ENCODE assay signal across 8 cellular contexts in genomic region chr13:65926750-65927171, GRCh38.
DNase-seq lines count a peak whose midpoint lies in the region; ATAC-seq and TF ChIP-seq lines count a peak whose summit lies in the region.

No MANE protein-coding gene starts in this region.

- no peaks in the 10 kb centered on the region; the same call in 1 of the 2 replicates for H3K36me3 Mint-ChIP-seq in HFFc6 (ENCODE audit: low read depth)
- H3K36me3 Mint-ChIP-seq in activated CD8-positive, alpha-beta T cell treated with anti-CD3 and anti-CD28 coated beads, Interleukin-2, amount 10 ng/mL, durations not matched to agents 7 days and 5 days (ENCODE audit: low read depth), result no peaks in the 10 kb centered on the region

- H3K4me3 ChIP-seq in SK-N-SH (ENCODE audit: low read depth in 2 of 2, low read length in 1 of 2), result no peak overlapping the region
- H3K4me3 ChIP-seq in iPS DF 6.9 (ENCODE audit: low read length), result no peak overlapping the region

- no peaks in the 10 kb centered on the region for H3K79me2 ChIP-seq in SK-N-SH (ENCODE audit: insufficient read depth)

- TF ChIP-seq RAD21 in SK-N-SH (IDR thresholded peaks at IDR 0.05; ENCODE audit: low read length), result peak; percentile 38

- H3K9ac ChIP-seq in SK-N-SH, result no peak overlapping the region

- POLR2A ChIA-PET in SK-N-SH (lab: Yijun Ruan, JAX), result no interaction called here
- POLR2A ChIA-PET in activated CD8-positive, alpha-beta T cell treated with anti-CD3 and anti-CD28 coated beads, Interleukin-2, amount 10 ng/mL, durations not matched to agents 7 days and 5 days (lab: Charles Lee), result no interaction called here

- no peaks in the 10 kb centered on the region for H3K9me3 Mint-ChIP-seq in HFFc6
- H3K9me3 Mint-ChIP-seq in activated CD8-positive, alpha-beta T cell treated with anti-CD3 and anti-CD28 coated beads, Interleukin-2, amount 10 ng/mL, durations not matched to agents 7 days and 5 days (ENCODE audit: insufficient read depth), result peaks cover 2% of the 10 kb centered on the region

- no peak overlapping the region for H3K4me3 Mint-ChIP-seq in HFFc6
- H3K4me3 Mint-ChIP-seq in activated CD8-positive, alpha-beta T cell treated with anti-CD3 and anti-CD28 coated beads, Interleukin-2, amount 10 ng/mL, durations not matched to agents 7 days and 5 days, result no peak overlapping the region

- no peak overlapping the region for H3K4me2 ChIP-seq in SK-N-SH

- H3F3A ChIP-seq in SK-N-SH (replicated peaks; ENCODE audit: insufficient read depth), result no peaks in the 10 kb centered on the region

- peaks cover 55% of the 10 kb centered on the region for H3K4me1 Mint-ChIP-seq in HFFc6 (ENCODE audit: low read depth)
- H3K4me1 Mint-ChIP-seq in activated CD8-positive, alpha-beta T cell treated with anti-CD3 and anti-CD28 coated beads, Interleukin-2, amount 10 ng/mL, durations not matched to agents 7 days and 5 days (ENCODE audit: low read depth), result no peaks in the 10 kb centered on the region

- H3K4me1 ChIP-seq in SK-N-SH (ENCODE audit: control insufficient read depth in 1 of 2, insufficient read depth in 2 of 2, low read depth in 1 of 2, low read length in 1 of 2) (no peaks in the 10 kb centered on the region), iPS DF 6.9 (ENCODE audit: control insufficient read depth, insufficient read depth, low read length) (peaks cover 3% of the 10 kb centered on the region; the same call in 1 of the 2 replicates)

- H3K9me3 ChIP-seq in SK-N-SH (no peaks in the 10 kb centered on the region), iPS DF 6.9 (ENCODE audit: control insufficient read depth, insufficient read depth, low read length) (no peaks in the 10 kb centered on the region)

- 87% methylated on average over 5 of the region's 7 CpGs for WGBS in SK-N-SH (ENCODE audit: low lambda C conversion rate)
- no CpG with 5 or more reads among the region's 7 CpGs for WGBS in iPS DF 6.9 (ENCODE audit: insufficient coverage, insufficient read length)

- DNase-seq in Ammon's horn (ENCODE audit: low spot score), result peak; percentile 6
- no peak for DNase-seq in HFFc6
- no peak for DNase-seq in SK-N-SH
- peak; percentile 41 for DNase-seq in iPS DF 6.9 (ENCODE audit: low read depth, low spot score)
- DNase-seq in EL, result no peak
- no peak for DNase-seq in Kasumi-1 (lab: John Stamatoyannopoulos, UW)
- DNase-seq in GM19240 (ENCODE audit: insufficient read length, low spot score), result no peak
- no peak for DNase-seq in activated CD8-positive, alpha-beta T cell treated with anti-CD3 and anti-CD28 coated beads, Interleukin-2, amount 10 ng/mL, durations not matched to agents 7 days and 5 days

- no peak for ATAC-seq in activated CD8-positive, alpha-beta T cell treated with anti-CD3 and anti-CD28 coated beads, Interleukin-2, amount 10 ng/mL, durations not matched to agents 7 days and 5 days

- TF ChIP-seq EP300 in SK-N-SH (IDR thresholded peaks at IDR 0.05; ENCODE audit: borderline replicate concordance in 1 of 2, low read depth in 1 of 2, low read length in 1 of 2), result no peak

- peak; percentile 36; the same call in 1 of the 2 replicates for TF ChIP-seq CTCF in HFFc6 (IDR thresholded peaks at IDR 0.05)
- peak; percentile 24; the same call in 1 of the 2 replicates for TF ChIP-seq CTCF in SK-N-SH (IDR thresholded peaks at IDR 0.05)

- H3K27me3 Mint-ChIP-seq in HFFc6 (ENCODE audit: insufficient read depth), result no peaks in the 10 kb centered on the region
- H3K27me3 Mint-ChIP-seq in activated CD8-positive, alpha-beta T cell treated with anti-CD3 and anti-CD28 coated beads, Interleukin-2, amount 10 ng/mL, durations not matched to agents 7 days and 5 days (ENCODE audit: low read depth), result no peaks in the 10 kb centered on the region

- H4K20me1 ChIP-seq in SK-N-SH (ENCODE audit: insufficient read depth), result no peaks in the 10 kb centered on the region

- no peaks in the 10 kb centered on the region for H3K9me2 ChIP-seq in SK-N-SH

- CTCF ChIA-PET in SK-N-SH (lab: Yijun Ruan, JAX), result interaction anchor here (1.6 kb wide), 1 partner anchor 1302 kb away, joined by 5 read pairs; no protein-coding TSS in a partner anchor
- CTCF ChIA-PET in activated CD8-positive, alpha-beta T cell treated with anti-CD3 and anti-CD28 coated beads, Interleukin-2, amount 10 ng/mL, durations not matched to agents 7 days and 5 days (lab: Charles Lee), result no interaction called here

- H3K27ac ChIP-seq in SK-N-SH (ENCODE audit: low read depth in 2 of 2, low read length in 1 of 2) (no peak overlapping the region), iPS DF 6.9 (ENCODE audit: low read length) (no peak overlapping the region)

- H2AFZ ChIP-seq in SK-N-SH (ENCODE audit: low read depth), result no peak overlapping the region

- H3K27me3 ChIP-seq in SK-N-SH (ENCODE audit: insufficient read depth) (no peaks in the 10 kb centered on the region), iPS DF 6.9 (ENCODE audit: control insufficient read depth, insufficient read depth, low read length) (no peaks in the 10 kb centered on the region)

- H3K27ac Mint-ChIP-seq in HFFc6, result no peak overlapping the region
- no peak overlapping the region for H3K27ac Mint-ChIP-seq in activated CD8-positive, alpha-beta T cell treated with anti-CD3 and anti-CD28 coated beads, Interleukin-2, amount 10 ng/mL, durations not matched to agents 7 days and 5 days

- H3K36me3 ChIP-seq in SK-N-SH (replicated peaks in 1 of 2; ENCODE audit: control insufficient read depth in 1 of 2, insufficient read depth in 2 of 2, low read length in 1 of 2) (no peaks in the 10 kb centered on the region), iPS DF 6.9 (ENCODE audit: control insufficient read depth, insufficient read depth, low read length) (no peaks in the 10 kb centered on the region)

TF ChIP-seq in SK-N-SH, 30 proteins besides CTCF, POLR2A, EP300 and RAD21:
- peak; percentile 35 for TF ChIP-seq SMC3 (IDR thresholded peaks at IDR 0.05; ENCODE audit: low read depth, low read length)
- no peak for TF ChIP-seq MEF2A (IDR thresholded peaks at IDR 0.05; ENCODE audit: borderline replicate concordance, low read depth)
- no peak for TF ChIP-seq RFX5 (IDR thresholded peaks at IDR 0.05; ENCODE audit: low read length)
- no peak for TF ChIP-seq EZH2phosphoT487 (IDR thresholded peaks at IDR 0.05; ENCODE audit: borderline replicate concordance, low read depth)
- TF ChIP-seq IRF3 (IDR thresholded peaks at IDR 0.05; ENCODE audit: low read depth, low read length), result no peak
- TF ChIP-seq FOSL2 (IDR thresholded peaks at IDR 0.05; ENCODE audit: borderline replicate concordance, low read depth), result no peak
- TF ChIP-seq REST (IDR thresholded peaks at IDR 0.05; ENCODE audit: low read depth, low read length), result no peak

Comparison
In these comparisons a context has a peak if more than half of its experiments do, and no peak if none do; other contexts are left out.
1. DNase-seq: peak in Ammon's horn (single experiment) and iPS DF 6.9 (single experiment); none in HFFc6 (single experiment), SK-N-SH (single experiment), EL (single experiment), Kasumi-1 (0 of 2), GM19240 (single experiment) and activated CD8-positive, alpha-beta T cell treated with anti-CD3 and anti-CD28 coated beads, Interleukin-2, amount 10 ng/mL, durations not matched to agents 7 days and 5 days (single experiment).